1 cellular context compared by ENCODE assay signal in the genomic region with DNA sequence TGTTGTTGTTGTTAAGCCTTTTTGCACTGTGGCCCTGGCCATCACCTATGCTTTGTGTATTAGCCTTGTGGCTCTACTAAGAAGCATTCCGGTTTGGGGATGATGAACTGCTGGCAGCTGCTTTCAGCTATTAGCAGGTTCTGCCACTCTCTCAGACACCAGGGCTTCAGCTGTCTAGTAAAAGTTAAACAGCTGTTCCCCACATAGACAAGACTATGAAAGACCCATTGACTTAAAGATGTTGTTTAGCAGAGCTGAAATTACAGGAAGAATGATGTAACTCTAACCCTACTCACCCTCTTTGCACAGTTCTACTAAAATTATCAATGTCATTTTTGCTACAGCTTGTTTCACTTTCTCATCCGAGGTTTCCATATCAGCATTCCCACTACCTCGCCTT.
TF ChIP-seq lines count a peak whose summit lies in the region.

No MANE protein-coding gene starts in this region.

TF ChIP-seq in IMR-90, 13 proteins besides CTCF, POLR2A, EP300 and RAD21:
- TF ChIP-seq NFE2L2 (IDR thresholded peaks at IDR 0.05; ENCODE audit: low read depth, low read length) (no peak), MAZ (IDR thresholded peaks at IDR 0.05; ENCODE audit: borderline replicate concordance, low read depth, low read length) (no peak), RFX5 (IDR thresholded peaks at IDR 0.05; ENCODE audit: low read depth, low read length) (no peak), FOS (IDR thresholded peaks at IDR 0.05; ENCODE audit: low read depth, low read length) (no peak), CHD1 (IDR thresholded peaks at IDR 0.05; ENCODE audit: low read depth, low read length) (no peak)
